Comparison of ENCODE assay signal across 1 cellular context in genomic region chr20:61753196-61753942, GRCh38.
TF ChIP-seq lines count a peak whose summit lies in the region.

No MANE protein-coding gene starts in this region.

TF ChIP-seq in H1, 55 proteins besides CTCF, POLR2A, EP300 and RAD21 (continued from another document):
- no peak for TF ChIP-seq CHD7 (IDR thresholded peaks at IDR 0.05; ENCODE audit: insufficient replicate concordance, low read length)
- TF ChIP-seq YY1 (IDR thresholded peaks at IDR 0.05; ENCODE audit: low read depth, low read length) = no peak
- no peak for TF ChIP-seq E2F6 (IDR thresholded peaks at IDR 0.05)
- TF ChIP-seq MAX (IDR thresholded peaks at IDR 0.05) = no peak
- TF ChIP-seq KDM1A (IDR thresholded peaks at IDR 0.05; ENCODE audit: borderline replicate concordance, low read length) = no peak
- no peak for TF ChIP-seq CEBPB (IDR thresholded peaks at IDR 0.05; ENCODE audit: low read depth, low read length)
- no peak for TF ChIP-seq BACH1 (IDR thresholded peaks at IDR 0.05; ENCODE audit: low read length)
- no peak for TF ChIP-seq EZH2 (IDR thresholded peaks at IDR 0.05; ENCODE audit: low read depth, low read length, severe bottlenecking)
- TF ChIP-seq HDAC2 (IDR thresholded peaks at IDR 0.05; ENCODE audit: borderline replicate concordance in 1 of 2, low read depth in 2 of 2, low read length in 2 of 2) = no peak
